In genomic region chr6:141370438-141370837, GRCh38 we compare ENCODE assay signal across 30 cellular contexts.
"Had no signal": no experiment of that assay in that cellular context is flagged by ENCODE, and none has a peak within 500 bp of the region (broad histone marks: within the 10 kb centered on the region; RNA-seq: fewer than 3 reads in every experiment).

No MANE protein-coding gene starts in this region.

- H3K9me3 ChIP-seq: gastrocnemius medialis had no signal

- H3K4me1 ChIP-seq: esophagus muscularis mucosa, foreskin keratinocyte, gastrocnemius medialis, heart right ventricle had no signal

- H3K79me2 ChIP-seq: hepatocyte had no signal

- ATAC-seq: activated CD4-positive, alpha-beta T cell treated with anti-CD3 and anti-CD28 coated beads for 36 hours; activated CD8-positive, alpha-beta memory T cell treated with anti-CD3 and anti-CD28 coated beads, Interleukin-2, amount 10 ng/mL, durations not matched to agents 7 days and 5 days; activated CD8-positive, alpha-beta T cell treated with anti-CD3 and anti-CD28 coated beads, Interleukin-2, amount 10 ng/mL, durations not matched to agents 7 days and 5 days; activated T-cell treated with anti-CD3 and anti-CD28 coated beads, Interleukin-2, amount 50 U/mL, for 4 hours; activated T-helper 17 cell treated with anti-CD3 and anti-CD28 coated beads, Interleukin-2, amount 50 U/mL, for 72 hours; effector memory CD8-positive, alpha-beta T cell; foreskin keratinocyte; gastrocnemius medialis; heart right ventricle; T-helper 17 cell had no signal

- H3K27ac ChIP-seq: brain microvascular endothelial cell, coronary artery, dorsolateral prefrontal cortex, esophagus muscularis mucosa, foreskin keratinocyte, gastrocnemius medialis, heart right ventricle, hepatocyte had no signal

- H3K27me3 ChIP-seq: brain microvascular endothelial cell, dorsolateral prefrontal cortex, esophagus muscularis mucosa, foreskin keratinocyte, gastrocnemius medialis, heart right ventricle, hepatocyte had no signal

- H3K4me3 ChIP-seq: coronary artery, dorsolateral prefrontal cortex, esophagus muscularis mucosa, gastrocnemius medialis, heart right ventricle, hepatocyte had no signal

- DNase-seq: activated CD4-positive, alpha-beta memory T cell treated with anti-CD3 and anti-CD28 coated beads for 36 hours; activated CD4-positive, alpha-beta T cell treated with anti-CD3 and anti-CD28 coated beads for 36 hours; activated CD4-positive, alpha-beta T cell treated with anti-CD3 and anti-CD28 coated beads, Interleukin-2, amount 10 ng/mL, durations not matched to agents 24 days and 14 days; activated CD4-positive, CD25-positive, alpha-beta regulatory T cell; activated CD4-positive, CD25-positive, alpha-beta regulatory T cell treated with anti-CD3 and anti-CD28 coated beads, Interleukin-2, amount 50 U/mL, for 72 hours; activated CD8-positive, alpha-beta memory T cell treated with anti-CD3 and anti-CD28 coated beads, Interleukin-2, amount 10 ng/mL, durations not matched to agents 7 days and 5 days; activated CD8-positive, alpha-beta memory T cell treated with anti-CD3 and anti-CD28 coated beads, Interleukin-2, amount 50 U/mL, for 4 hours; activated CD8-positive, alpha-beta T cell treated with anti-CD3 and anti-CD28 coated beads, Interleukin-2, amount 10 ng/mL, durations not matched to agents 7 days and 5 days; activated effector memory CD4-positive, alpha-beta T cell treated with Interleukin-2 at 50 U/mL for 16 hours; activated gamma-delta T cell treated with Interleukin-2 at 50 U/mL for 16 hours; activated naive CD4-positive, alpha-beta T cell treated with anti-CD3 and anti-CD28 coated beads, Interleukin-2, amount 50 U/mL, for 16 hours; activated naive CD4-positive, alpha-beta T cell treated with Interleukin-2 at 50 U/mL for 16 hours; activated T-cell treated with anti-CD3 and anti-CD28 coated beads, Interleukin-2, amount 50 U/mL, for 4 hours; amniotic stem cell; anterior cingulate cortex; brain microvascular endothelial cell; dorsolateral prefrontal cortex; effector memory CD8-positive, alpha-beta T cell; erythroblast; foreskin keratinocyte; gastrocnemius medialis; heart right ventricle; T-helper 17 cell; T1000 had no signal

- H3K4me2 ChIP-seq: hepatocyte had no signal

- H2AFZ ChIP-seq: hepatocyte had no signal

- FAIRE-seq: astrocyte, bronchial epithelial cell had no signal

- H3K36me3 ChIP-seq: brain microvascular endothelial cell, esophagus muscularis mucosa, gastrocnemius medialis, heart right ventricle had no signal
